ENCODE assay signal across 1 cellular context in genomic region chr4:2296621-2297601, GRCh38.
TF ChIP-seq lines count a peak whose summit lies in the region.

No MANE protein-coding gene starts in this region.

TF ChIP-seq in H1, 55 proteins besides CTCF, POLR2A, EP300 and RAD21 (continued from another document):
- TF ChIP-seq FOSL1 (IDR thresholded peaks at IDR 0.05; ENCODE audit: insufficient read depth, low read depth, low read length) (no peak), SP1 (IDR thresholded peaks at IDR 0.05; ENCODE audit: low read depth, low read length) (no peak), TEAD4 (IDR thresholded peaks at IDR 0.05; ENCODE audit: low read depth, low read length) (no peak)
- TF ChIP-seq, protein P1, sequence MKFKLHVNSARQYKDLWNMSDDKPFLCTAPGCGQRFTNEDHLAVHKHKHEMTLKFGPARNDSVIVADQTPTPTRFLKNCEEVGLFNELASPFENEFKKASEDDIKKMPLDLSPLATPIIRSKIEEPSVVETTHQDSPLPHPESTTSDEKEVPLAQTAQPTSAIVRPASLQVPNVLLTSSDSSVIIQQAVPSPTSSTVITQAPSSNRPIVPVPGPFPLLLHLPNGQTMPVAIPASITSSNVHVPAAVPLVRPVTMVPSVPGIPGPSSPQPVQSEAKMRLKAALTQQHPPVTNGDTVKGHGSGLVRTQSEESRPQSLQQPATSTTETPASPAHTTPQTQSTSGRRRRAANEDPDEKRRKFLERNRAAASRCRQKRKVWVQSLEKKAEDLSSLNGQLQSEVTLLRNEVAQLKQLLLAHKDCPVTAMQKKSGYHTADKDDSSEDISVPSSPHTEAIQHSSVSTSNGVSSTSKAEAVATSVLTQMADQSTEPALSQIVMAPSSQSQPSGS (IDR thresholded peaks at IDR 0.05; ENCODE audit: low read length) = no peak
